ENCODE assay signal across 1 cellular context in the genomic region with DNA sequence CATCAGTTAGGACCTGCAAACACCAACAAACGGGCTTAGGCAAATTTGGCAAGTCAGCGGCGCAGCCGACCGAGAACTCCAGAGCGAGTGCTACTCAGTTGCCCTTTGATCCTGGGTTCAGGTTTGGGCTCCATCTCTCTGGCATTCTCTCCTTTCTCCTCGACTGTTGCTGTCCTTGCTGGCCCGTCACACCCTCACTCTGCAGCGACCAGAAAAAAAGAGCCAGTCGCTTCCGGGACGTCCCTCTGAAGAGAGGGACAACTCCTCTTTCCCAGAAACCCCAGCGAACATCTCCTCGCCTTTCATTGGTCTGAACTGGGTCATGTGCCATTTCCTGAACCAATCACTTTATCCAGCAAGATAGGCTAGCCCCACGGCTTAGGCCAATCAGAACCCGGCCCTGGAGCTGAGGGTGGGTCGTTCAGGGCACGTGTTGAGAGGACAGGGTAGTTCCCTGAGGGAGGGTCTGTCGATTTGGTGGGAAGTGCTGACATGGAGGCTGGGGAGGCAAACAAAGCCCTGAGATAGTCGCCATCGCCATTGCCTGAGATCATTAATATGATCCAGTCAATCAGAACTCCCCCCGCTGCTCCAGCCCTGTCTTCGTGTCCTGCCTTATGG.
TF ChIP-seq lines count a peak whose summit lies in the region.

No MANE protein-coding gene starts in this region.

TF ChIP-seq in K562, 482 proteins besides CTCF, POLR2A, EP300 and RAD21 (continued from another document and continues in another):
- TF ChIP-seq, protein P1, sequence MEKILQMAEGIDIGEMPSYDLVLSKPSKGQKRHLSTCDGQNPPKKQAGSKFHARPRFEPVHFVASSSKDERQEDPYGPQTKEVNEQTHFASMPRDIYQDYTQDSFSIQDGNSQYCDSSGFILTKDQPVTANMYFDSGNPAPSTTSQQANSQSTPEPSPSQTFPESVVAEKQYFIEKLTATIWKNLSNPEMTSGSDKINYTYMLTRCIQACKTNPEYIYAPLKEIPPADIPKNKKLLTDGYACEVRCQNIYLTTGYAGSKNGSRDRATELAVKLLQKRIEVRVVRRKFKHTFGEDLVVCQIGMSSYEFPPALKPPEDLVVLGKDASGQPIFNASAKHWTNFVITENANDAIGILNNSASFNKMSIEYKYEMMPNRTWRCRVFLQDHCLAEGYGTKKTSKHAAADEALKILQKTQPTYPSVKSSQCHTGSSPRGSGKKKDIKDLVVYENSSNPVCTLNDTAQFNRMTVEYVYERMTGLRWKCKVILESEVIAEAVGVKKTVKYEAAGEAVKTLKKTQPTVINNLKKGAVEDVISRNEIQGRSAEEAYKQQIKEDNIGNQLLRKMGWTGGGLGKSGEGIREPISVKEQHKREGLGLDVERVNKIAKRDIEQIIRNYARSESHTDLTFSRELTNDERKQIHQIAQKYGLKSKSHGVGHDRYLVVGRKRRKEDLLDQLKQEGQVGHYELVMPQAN (IDR thresholded peaks at IDR 0.05; ENCODE audit: borderline replicate concordance): no peak
- no peak for TF ChIP-seq HNRNPUL1 (IDR thresholded peaks at IDR 0.05; ENCODE audit: low read length)
- TF ChIP-seq MYC (IDR thresholded peaks at IDR 0.05; ENCODE audit: low read depth, low read length): peak; percentile 68; the same call in 1 of the 2 replicates
- TF ChIP-seq MYC (CRISPR knock-in tag; IDR thresholded peaks at IDR 0.05; ENCODE audit: borderline replicate concordance, low read depth): peak; percentile 70; the same call in 1 of the 2 replicates
- no peak for TF ChIP-seq IRF2 (CRISPR knock-in tag; IDR thresholded peaks at IDR 0.05)
- TF ChIP-seq ZNF444 (CRISPR knock-in tag; IDR thresholded peaks at IDR 0.05): no peak
- no peak for TF ChIP-seq POLR3G (IDR thresholded peaks at IDR 0.05; ENCODE audit: extremely low read depth, insufficient read length, insufficient replicate concordance)
- no peak for TF ChIP-seq POLR2AphosphoS5 (IDR thresholded peaks at IDR 0.05; ENCODE audit: control insufficient read depth, insufficient read depth, low read depth, low read length)
- TF ChIP-seq NCOR1 (IDR thresholded peaks at IDR 0.05): no peak
- TF ChIP-seq ZNF384 (IDR thresholded peaks at IDR 0.05; ENCODE audit: low read depth, low read length): peak; percentile 56; the same call in 1 of the 2 replicates
- no peak for TF ChIP-seq ZKSCAN8 (CRISPR knock-in tag; IDR thresholded peaks at IDR 0.05)
- TF ChIP-seq TEAD2 (tag; IDR thresholded peaks at IDR 0.05): no peak
- TF ChIP-seq ZNF143 (CRISPR knock-in tag; IDR thresholded peaks at IDR 0.05): peak; percentile 72
- TF ChIP-seq CBX5 (IDR thresholded peaks at IDR 0.05; ENCODE audit: borderline replicate concordance, low read depth): no peak
- no peak for TF ChIP-seq ETV6 (IDR thresholded peaks at IDR 0.05; ENCODE audit: borderline replicate concordance in 1 of 2, low read depth in 2 of 2, low read length in 1 of 2)
- no peak for TF ChIP-seq ETV6 (CRISPR knock-in tag; IDR thresholded peaks at IDR 0.05; ENCODE audit: borderline replicate concordance)
- TF ChIP-seq, protein P2, sequence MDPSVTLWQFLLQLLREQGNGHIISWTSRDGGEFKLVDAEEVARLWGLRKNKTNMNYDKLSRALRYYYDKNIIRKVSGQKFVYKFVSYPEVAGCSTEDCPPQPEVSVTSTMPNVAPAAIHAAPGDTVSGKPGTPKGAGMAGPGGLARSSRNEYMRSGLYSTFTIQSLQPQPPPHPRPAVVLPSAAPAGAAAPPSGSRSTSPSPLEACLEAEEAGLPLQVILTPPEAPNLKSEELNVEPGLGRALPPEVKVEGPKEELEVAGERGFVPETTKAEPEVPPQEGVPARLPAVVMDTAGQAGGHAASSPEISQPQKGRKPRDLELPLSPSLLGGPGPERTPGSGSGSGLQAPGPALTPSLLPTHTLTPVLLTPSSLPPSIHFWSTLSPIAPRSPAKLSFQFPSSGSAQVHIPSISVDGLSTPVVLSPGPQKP (CRISPR knock-in tag; IDR thresholded peaks at IDR 0.05): no peak
- no peak for TF ChIP-seq ARHGAP35 (IDR thresholded peaks at IDR 0.05; ENCODE audit: partially characterized antibody)
- no peak for TF ChIP-seq ZNF133 (CRISPR knock-in tag; IDR thresholded peaks at IDR 0.05)
- TF ChIP-seq SPI1 (IDR thresholded peaks at IDR 0.05; ENCODE audit: borderline replicate concordance, low read depth, low read length): no peak
- TF ChIP-seq NFYB (IDR thresholded peaks at IDR 0.05; ENCODE audit: extremely low read depth, insufficient read length): peak; percentile 91
- TF ChIP-seq CEBPG (CRISPR knock-in tag; IDR thresholded peaks at IDR 0.05): no peak
- no peak for TF ChIP-seq CEBPG (tag; conservative IDR thresholded peaks at IDR 0.05 in 1 of 2, IDR thresholded peaks at IDR 0.05 in 1 of 2)
- TF ChIP-seq U2AF1 (optimal IDR thresholded peaks at IDR 0.05; ENCODE audit: low read depth, low read length): no peak
- peak; percentile 71; the same call in 1 of the 2 replicates for TF ChIP-seq ZNF263 (CRISPR knock-in tag; IDR thresholded peaks at IDR 0.05; ENCODE audit: borderline replicate concordance)
- TF ChIP-seq, protein P3, sequence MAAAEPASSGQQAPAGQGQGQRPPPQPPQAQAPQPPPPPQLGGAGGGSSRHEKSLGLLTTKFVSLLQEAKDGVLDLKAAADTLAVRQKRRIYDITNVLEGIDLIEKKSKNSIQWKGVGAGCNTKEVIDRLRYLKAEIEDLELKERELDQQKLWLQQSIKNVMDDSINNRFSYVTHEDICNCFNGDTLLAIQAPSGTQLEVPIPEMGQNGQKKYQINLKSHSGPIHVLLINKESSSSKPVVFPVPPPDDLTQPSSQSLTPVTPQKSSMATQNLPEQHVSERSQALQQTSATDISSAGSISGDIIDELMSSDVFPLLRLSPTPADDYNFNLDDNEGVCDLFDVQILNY (CRISPR knock-in tag; IDR thresholded peaks at IDR 0.05): no peak
- no peak for TF ChIP-seq SLC30A9 (CRISPR knock-in tag; IDR thresholded peaks at IDR 0.05)
- TF ChIP-seq NCOA4 (IDR thresholded peaks at IDR 0.05; ENCODE audit: partially characterized antibody): no peak
- no peak for TF ChIP-seq XRCC4 (IDR thresholded peaks at IDR 0.05; ENCODE audit: extremely low read depth, insufficient read depth, insufficient read length)
- TF ChIP-seq, protein P4, sequence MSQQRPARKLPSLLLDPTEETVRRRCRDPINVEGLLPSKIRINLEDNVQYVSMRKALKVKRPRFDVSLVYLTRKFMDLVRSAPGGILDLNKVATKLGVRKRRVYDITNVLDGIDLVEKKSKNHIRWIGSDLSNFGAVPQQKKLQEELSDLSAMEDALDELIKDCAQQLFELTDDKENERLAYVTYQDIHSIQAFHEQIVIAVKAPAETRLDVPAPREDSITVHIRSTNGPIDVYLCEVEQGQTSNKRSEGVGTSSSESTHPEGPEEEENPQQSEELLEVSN (IDR thresholded peaks at IDR 0.05; ENCODE audit: borderline replicate concordance in 1 of 2, extremely low read depth in 1 of 2, insufficient read depth in 1 of 2, insufficient read length in 1 of 2, low read depth in 1 of 2, low read length in 1 of 2, poor library complexity in 1 of 2, severe bottlenecking in 1 of 2): peak; percentile 75 to 80
- no peak for TF ChIP-seq ZNF695 (CRISPR knock-in tag; IDR thresholded peaks at IDR 0.05)
- TF ChIP-seq NBN (IDR thresholded peaks at IDR 0.05; ENCODE audit: low read depth): no peak
- TF ChIP-seq ZNF668 (CRISPR knock-in tag; IDR thresholded peaks at IDR 0.05): no peak
- TF ChIP-seq ZNF3 (CRISPR knock-in tag; IDR thresholded peaks at IDR 0.05): no peak
- TF ChIP-seq ZNF232 (CRISPR knock-in tag; IDR thresholded peaks at IDR 0.05): peak; percentile 89
- TF ChIP-seq MAFF (IDR thresholded peaks at IDR 0.05; ENCODE audit: low read length): no peak
- 0 out of 2 replicates have a peak, but pooled peaks have one; percentile 14 for TF ChIP-seq PYGO2 (tag; IDR thresholded peaks at IDR 0.05)
- TF ChIP-seq, protein P5, sequence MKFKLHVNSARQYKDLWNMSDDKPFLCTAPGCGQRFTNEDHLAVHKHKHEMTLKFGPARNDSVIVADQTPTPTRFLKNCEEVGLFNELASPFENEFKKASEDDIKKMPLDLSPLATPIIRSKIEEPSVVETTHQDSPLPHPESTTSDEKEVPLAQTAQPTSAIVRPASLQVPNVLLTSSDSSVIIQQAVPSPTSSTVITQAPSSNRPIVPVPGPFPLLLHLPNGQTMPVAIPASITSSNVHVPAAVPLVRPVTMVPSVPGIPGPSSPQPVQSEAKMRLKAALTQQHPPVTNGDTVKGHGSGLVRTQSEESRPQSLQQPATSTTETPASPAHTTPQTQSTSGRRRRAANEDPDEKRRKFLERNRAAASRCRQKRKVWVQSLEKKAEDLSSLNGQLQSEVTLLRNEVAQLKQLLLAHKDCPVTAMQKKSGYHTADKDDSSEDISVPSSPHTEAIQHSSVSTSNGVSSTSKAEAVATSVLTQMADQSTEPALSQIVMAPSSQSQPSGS (CRISPR knock-in tag; IDR thresholded peaks at IDR 0.05): no peak; the same call in 1 of the 2 replicates
- no peak; the same call in 1 of the 2 replicates for TF ChIP-seq ZNF239 (CRISPR knock-in tag; IDR thresholded peaks at IDR 0.05)
- TF ChIP-seq KLF6 (CRISPR knock-in tag; IDR thresholded peaks at IDR 0.05; ENCODE audit: borderline replicate concordance): no peak; the same call in 1 of the 2 replicates
- TF ChIP-seq PTTG1 (tag; IDR thresholded peaks at IDR 0.05; ENCODE audit: low read depth): no peak
- TF ChIP-seq, protein P6, sequence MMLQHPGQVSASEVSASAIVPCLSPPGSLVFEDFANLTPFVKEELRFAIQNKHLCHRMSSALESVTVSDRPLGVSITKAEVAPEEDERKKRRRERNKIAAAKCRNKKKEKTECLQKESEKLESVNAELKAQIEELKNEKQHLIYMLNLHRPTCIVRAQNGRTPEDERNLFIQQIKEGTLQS (IDR thresholded peaks at IDR 0.05): no peak
- TF ChIP-seq, protein P6 (CRISPR knock-in tag; conservative IDR thresholded peaks at IDR 0.05): 0 out of 2 replicates have a peak, but pooled peaks have one; percentile 14
- no peak for TF ChIP-seq ZBTB8A (IDR thresholded peaks at IDR 0.05; ENCODE audit: partially characterized antibody)
- TF ChIP-seq EZH2 (IDR thresholded peaks at IDR 0.05; ENCODE audit: borderline replicate concordance, low read depth, low read length): no peak
- TF ChIP-seq ARNT (IDR thresholded peaks at IDR 0.05): no peak
- TF ChIP-seq, protein P7, sequence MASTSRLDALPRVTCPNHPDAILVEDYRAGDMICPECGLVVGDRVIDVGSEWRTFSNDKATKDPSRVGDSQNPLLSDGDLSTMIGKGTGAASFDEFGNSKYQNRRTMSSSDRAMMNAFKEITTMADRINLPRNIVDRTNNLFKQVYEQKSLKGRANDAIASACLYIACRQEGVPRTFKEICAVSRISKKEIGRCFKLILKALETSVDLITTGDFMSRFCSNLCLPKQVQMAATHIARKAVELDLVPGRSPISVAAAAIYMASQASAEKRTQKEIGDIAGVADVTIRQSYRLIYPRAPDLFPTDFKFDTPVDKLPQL (IDR thresholded peaks at IDR 0.05; ENCODE audit: extremely low read depth, insufficient read length): no peak
- TF ChIP-seq ZNF644 (tag; IDR thresholded peaks at IDR 0.05; ENCODE audit: low read depth): 0 out of 2 replicates have a peak, but pooled peaks have one; percentile 33
- no peak for TF ChIP-seq CHD1 (IDR thresholded peaks at IDR 0.05; ENCODE audit: low read length)
- peak; percentile 68 for TF ChIP-seq RBFOX2 (IDR thresholded peaks at IDR 0.05; ENCODE audit: low read depth, low read length)
- TF ChIP-seq, protein P8, sequence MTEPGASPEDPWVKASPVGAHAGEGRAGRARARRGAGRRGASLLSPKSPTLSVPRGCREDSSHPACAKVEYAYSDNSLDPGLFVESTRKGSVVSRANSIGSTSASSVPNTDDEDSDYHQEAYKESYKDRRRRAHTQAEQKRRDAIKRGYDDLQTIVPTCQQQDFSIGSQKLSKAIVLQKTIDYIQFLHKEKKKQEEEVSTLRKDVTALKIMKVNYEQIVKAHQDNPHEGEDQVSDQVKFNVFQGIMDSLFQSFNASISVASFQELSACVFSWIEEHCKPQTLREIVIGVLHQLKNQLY (CRISPR knock-in tag; conservative IDR thresholded peaks at IDR 0.05): peak in 1 of 2 experiments; percentile 93; a peak in 1 of 4 replicates
- TF ChIP-seq ZBTB17 (CRISPR knock-in tag; IDR thresholded peaks at IDR 0.05): 0 out of 2 replicates have a peak, but pooled peaks have one; percentile 34
- TF ChIP-seq ETV1 (tag; conservative IDR thresholded peaks at IDR 0.05; ENCODE audit: low read depth): peak; percentile 83
- TF ChIP-seq C11orf30 (IDR thresholded peaks at IDR 0.05; ENCODE audit: low read depth): 0 out of 2 replicates have a peak, but pooled peaks have one; percentile 11
- TF ChIP-seq, protein P9, sequence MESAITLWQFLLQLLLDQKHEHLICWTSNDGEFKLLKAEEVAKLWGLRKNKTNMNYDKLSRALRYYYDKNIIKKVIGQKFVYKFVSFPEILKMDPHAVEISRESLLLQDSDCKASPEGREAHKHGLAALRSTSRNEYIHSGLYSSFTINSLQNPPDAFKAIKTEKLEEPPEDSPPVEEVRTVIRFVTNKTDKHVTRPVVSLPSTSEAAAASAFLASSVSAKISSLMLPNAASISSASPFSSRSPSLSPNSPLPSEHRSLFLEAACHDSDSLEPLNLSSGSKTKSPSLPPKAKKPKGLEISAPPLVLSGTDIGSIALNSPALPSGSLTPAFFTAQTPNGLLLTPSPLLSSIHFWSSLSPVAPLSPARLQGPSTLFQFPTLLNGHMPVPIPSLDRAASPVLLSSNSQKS (CRISPR knock-in tag; IDR thresholded peaks at IDR 0.05): no peak
- TF ChIP-seq ZKSCAN3 (CRISPR knock-in tag; IDR thresholded peaks at IDR 0.05): no peak
- TF ChIP-seq ZBTB7A (IDR thresholded peaks at IDR 0.05; ENCODE audit: borderline replicate concordance, control insufficient read depth, low read depth, low read length): no peak
- no peak for TF ChIP-seq NFE2L1 (tag; IDR thresholded peaks at IDR 0.05; ENCODE audit: borderline replicate concordance, low read depth)
- no peak for TF ChIP-seq ZNF140 (CRISPR knock-in tag; IDR thresholded peaks at IDR 0.05)
- TF ChIP-seq ZNF253 (CRISPR knock-in tag; conservative IDR thresholded peaks at IDR 0.05): no peak
- TF ChIP-seq, protein P10, sequence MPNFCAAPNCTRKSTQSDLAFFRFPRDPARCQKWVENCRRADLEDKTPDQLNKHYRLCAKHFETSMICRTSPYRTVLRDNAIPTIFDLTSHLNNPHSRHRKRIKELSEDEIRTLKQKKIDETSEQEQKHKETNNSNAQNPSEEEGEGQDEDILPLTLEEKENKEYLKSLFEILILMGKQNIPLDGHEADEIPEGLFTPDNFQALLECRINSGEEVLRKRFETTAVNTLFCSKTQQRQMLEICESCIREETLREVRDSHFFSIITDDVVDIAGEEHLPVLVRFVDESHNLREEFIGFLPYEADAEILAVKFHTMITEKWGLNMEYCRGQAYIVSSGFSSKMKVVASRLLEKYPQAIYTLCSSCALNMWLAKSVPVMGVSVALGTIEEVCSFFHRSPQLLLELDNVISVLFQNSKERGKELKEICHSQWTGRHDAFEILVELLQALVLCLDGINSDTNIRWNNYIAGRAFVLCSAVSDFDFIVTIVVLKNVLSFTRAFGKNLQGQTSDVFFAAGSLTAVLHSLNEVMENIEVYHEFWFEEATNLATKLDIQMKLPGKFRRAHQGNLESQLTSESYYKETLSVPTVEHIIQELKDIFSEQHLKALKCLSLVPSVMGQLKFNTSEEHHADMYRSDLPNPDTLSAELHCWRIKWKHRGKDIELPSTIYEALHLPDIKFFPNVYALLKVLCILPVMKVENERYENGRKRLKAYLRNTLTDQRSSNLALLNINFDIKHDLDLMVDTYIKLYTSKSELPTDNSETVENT (CRISPR knock-in tag; IDR thresholded peaks at IDR 0.05): no peak
- TF ChIP-seq BCL6 (CRISPR knock-in tag; IDR thresholded peaks at IDR 0.05): peak; percentile 11; the same call in 1 of the 2 replicates
- no peak for TF ChIP-seq CBX2 (IDR thresholded peaks at IDR 0.05; ENCODE audit: insufficient read depth, low read length, poor library complexity, severe bottlenecking)
